In the genomic region with DNA sequence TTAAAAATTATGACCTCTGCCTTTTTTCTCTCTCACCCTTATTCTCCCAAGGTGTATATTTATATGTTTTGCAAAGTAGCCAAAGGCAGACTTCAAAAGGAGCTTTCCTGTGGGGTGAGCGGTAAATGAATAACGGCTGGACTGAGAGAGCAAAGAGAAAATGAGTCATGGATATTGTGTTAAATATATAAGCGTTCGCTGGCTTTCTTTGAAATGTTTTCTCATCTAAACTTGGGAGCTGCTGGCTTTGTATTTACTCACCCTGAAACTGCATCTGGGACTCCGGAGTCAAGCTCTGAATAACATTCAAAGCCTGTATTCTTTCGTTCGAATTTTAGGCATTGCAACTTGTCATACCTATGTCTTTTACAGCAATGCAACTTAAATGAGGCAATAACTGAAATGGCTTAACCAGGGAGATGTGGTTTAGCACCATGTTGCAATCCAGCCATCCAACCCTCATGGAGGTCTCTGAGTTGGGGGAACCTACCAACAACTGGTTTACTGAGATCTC, we compare ENCODE assay signal across 10 cellular contexts. TPM values are rescaled to one million over a fixed set of nuclear protein-coding genes. Genes with fewer than 3 reads are reported as not detected.
DNase-seq lines count a peak whose midpoint lies in the region; ATAC-seq and TF ChIP-seq lines count a peak whose summit lies in the region.
"Had no signal": no experiment of that assay in that cellular context is flagged by ENCODE, and none has a peak within 500 bp of the region (broad histone marks: within the 10 kb centered on the region; RNA-seq: fewer than 3 reads in every experiment).

No MANE protein-coding gene starts in this region.

- TF ChIP-seq CTCF in neutrophil (IDR thresholded peaks at IDR 0.05): no peak

- H3K4me3 ChIP-seq in neutrophil (ENCODE audit: low read depth in 1 of 2, low read length in 1 of 2): peak overlapping the region; percentile 26 to 33

- H3K27me3 ChIP-seq in neutrophil: no peaks in the 10 kb centered on the region

- H3K4me1 ChIP-seq in neutrophil (ENCODE audit: control insufficient read depth in 1 of 2, insufficient read depth in 1 of 2, low read depth in 1 of 2, low read length in 1 of 2): peaks cover 74 to 75% of the 10 kb centered on the region in 2 experiments

- peak overlapping the region; percentile 87 for H3K27ac ChIP-seq in neutrophil

- ATAC-seq in GM18870 (IDR thresholded peaks at IDR 0.05; ENCODE audit: unreplicated experiment) (no peak), left cardiac atrium (no peak)

- intact Hi-C loops in left cardiac atrium (cut with DNase I): no loop called here

- H3K36me3 ChIP-seq in neutrophil: no peaks in the 10 kb centered on the region

- peak; percentile 61 for DNase-seq in EH (ENCODE audit: low read depth)
- DNase-seq in NOMO-1 (lab: John Stamatoyannopoulos, UW; ENCODE audit: unreplicated experiment in 2 of 2): peak; percentile 66 to 90
- peak; percentile 57 for DNase-seq in astrocyte of the hippocampus (ENCODE audit: low read depth, low spot score)
- no peak for DNase-seq in NCI-H1092 (lab: John Stamatoyannopoulos, UW)
- no peak for DNase-seq in left cardiac atrium
- no peak for DNase-seq in NCI-H226
- DNase-seq: activated CD4-positive, alpha-beta T cell treated with anti-CD3 and anti-CD28 coated beads for 4 hours; nucleus accumbens had no signal

- no peaks in the 10 kb centered on the region for H3K9me3 ChIP-seq in neutrophil

RNA-seq across cellular contexts. Expression of a gene that starts 32.0 kb away (rescaled TPM):
- 10 to 100 TPM; 34.6 to 36.7 TPM for total RNA-seq in left cardiac atrium

Comparison
In these comparisons a context has a peak if more than half of its experiments do, and no peak if none do; other contexts are left out.
1. DNase-seq: peak in EH (single experiment), NOMO-1 (2 of 2) and astrocyte of the hippocampus (single experiment); none in NCI-H1092 (single experiment), left cardiac atrium (single experiment) and NCI-H226 (single experiment).